ENCODE assay signal across 20 cellular contexts in the genomic region with DNA sequence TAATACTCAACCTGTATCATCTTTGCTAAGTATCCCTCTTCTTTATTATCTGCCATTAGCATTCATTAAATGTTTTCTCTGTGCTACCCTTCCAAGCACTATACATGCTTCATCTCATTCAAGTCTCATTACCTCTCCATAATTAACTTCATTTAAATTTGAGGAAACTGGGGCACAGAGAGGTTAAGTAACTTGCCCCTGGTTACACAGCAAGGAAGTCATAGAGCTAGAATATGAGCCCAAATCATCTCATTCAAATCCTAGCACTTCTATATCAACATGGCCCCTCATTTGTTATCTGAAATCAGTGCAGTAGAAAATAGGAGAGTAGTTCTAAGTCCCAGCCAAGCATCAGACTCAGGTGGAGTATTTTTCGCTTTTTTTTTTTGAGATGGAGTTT.
"Had no signal": no experiment of that assay in that cellular context is flagged by ENCODE, and none has a peak within 500 bp of the region (broad histone marks: within the 10 kb centered on the region; RNA-seq: fewer than 3 reads in every experiment).

No MANE protein-coding gene starts in this region.

- H3K27me3 ChIP-seq: esophagus muscularis mucosa, gastroesophageal sphincter, testis, transverse colon had no signal

- H3K4me3 ChIP-seq: esophagus muscularis mucosa, gastroesophageal sphincter, prostate gland, testis, transverse colon had no signal

- H3K4me1 ChIP-seq: parathyroid adenoma, prostate gland, testis had no signal

- DNase-seq: effector memory CD8-positive, alpha-beta T cell; glutamatergic neuron; islet precursor cell; mammary epithelial cell; naive thymus-derived CD4-positive, alpha-beta T cell; nephron progenitor cell; retina; stimulated activated CD4-positive, alpha-beta T cell treated with anti-CD3 and anti-CD28 coated beads, Interleukin-2, amount 100 ng/mL, for 24 hours; stimulated activated CD4-positive, alpha-beta T cell treated with anti-CD3 and anti-CD28 coated beads, Interleukin-4, amount 100 ng/mL, for 4 hours; stimulated activated naive B cell treated with anti-CD40 and anti-IgM and Interleukin-4, amounts not matched to agents 10 μg/mL and 1 μg/mL and 100 μg/mL, for 72 hours; stimulated activated naive CD8-positive, alpha-beta T cell treated with anti-CD3 and anti-CD28 coated beads, Interleukin-15, amount 100 ng/mL, for 72 hours; testis; transverse colon had no signal

- H2AFZ ChIP-seq: parathyroid adenoma had no signal

- H3K27ac ChIP-seq: epithelial cell of prostate, esophagus muscularis mucosa, gastroesophageal sphincter, parathyroid adenoma, prostate gland, testis, transverse colon had no signal

- ATAC-seq: effector memory CD8-positive, alpha-beta T cell; gastroesophageal sphincter; left lobe of liver; naive thymus-derived CD4-positive, alpha-beta T cell; sciatic nerve; stimulated activated naive B cell treated with anti-CD40 and anti-IgM and Interleukin-4, amounts not matched to agents 10 μg/mL and 1 μg/mL and 100 μg/mL, for 72 hours; stimulated activated naive CD8-positive, alpha-beta T cell treated with anti-CD3 and anti-CD28 coated beads, Interleukin-15, amount 100 ng/mL, for 72 hours had no signal

- H3K9me3 ChIP-seq: esophagus muscularis mucosa, gastroesophageal sphincter, prostate gland, testis, transverse colon had no signal

- H3K9ac ChIP-seq: parathyroid adenoma had no signal
